In genomic region chr1:26097696-26098095, GRCh38 we compare ENCODE assay signal across 17 cellular contexts. TPM values are rescaled to one million over a fixed set of nuclear protein-coding genes. Genes with fewer than 3 reads are reported as not detected.
DNase-seq lines count a peak whose midpoint lies in the region; ATAC-seq and TF ChIP-seq lines count a peak whose summit lies in the region.
"Had no signal": no experiment of that assay in that cellular context is flagged by ENCODE, and none has a peak within 500 bp of the region (broad histone marks: within the 10 kb centered on the region; RNA-seq: fewer than 3 reads in every experiment).

No MANE protein-coding gene starts in this region.

- no peak overlapping the region for H4K8ac ChIP-seq in mesendoderm (ENCODE audit: low read depth, low read length)

- H3K4ac ChIP-seq in mesendoderm (ENCODE audit: low read depth, low read length) = peak overlapping the region; percentile 62

- H2BK15ac ChIP-seq in mesendoderm (replicated peaks; ENCODE audit: low read depth) = no peak overlapping the region

- H3K18ac ChIP-seq in mesendoderm (ENCODE audit: low read length) = no peak overlapping the region

- H4K20me1 ChIP-seq in Loucy (ENCODE audit: insufficient read depth, low read length, poor library complexity, severe bottlenecking) = no peaks in the 10 kb centered on the region

- no peak overlapping the region for H2AK5ac ChIP-seq in mesendoderm (ENCODE audit: low read length)

- H2BK5ac ChIP-seq in mesendoderm (ENCODE audit: low read length) = no peak overlapping the region

- H3K4me3 ChIP-seq in Loucy (ENCODE audit: low read length, poor library complexity, severe bottlenecking) (no peak overlapping the region), adipocyte (ENCODE audit: low read length) (no peak overlapping the region), mesendoderm (ENCODE audit: low read length) (no peak overlapping the region)

- H3K56ac ChIP-seq in mesendoderm (ENCODE audit: low read length) = peak overlapping the region; percentile 62

- H3K4me1 ChIP-seq in Loucy (ENCODE audit: insufficient read depth, low read length, poor library complexity, severe bottlenecking) (peaks cover 14% of the 10 kb centered on the region), adipocyte (ENCODE audit: control insufficient read depth, insufficient read depth, low read length) (peaks cover 20% of the 10 kb centered on the region), mesendoderm (ENCODE audit: control insufficient read depth, low read depth, low read length) (peaks cover 15% of the 10 kb centered on the region)

- H3F3A ChIP-seq in Loucy (ENCODE audit: low read depth) = no peaks in the 10 kb centered on the region

- H3K4me2 ChIP-seq in Loucy (ENCODE audit: low read depth, low read length, poor library complexity, severe bottlenecking) (peak overlapping the region; percentile 25), mesendoderm (ENCODE audit: low read length) (no peak overlapping the region)

- no peak overlapping the region for H3K23ac ChIP-seq in mesendoderm (ENCODE audit: low read length)

- H3K79me1 ChIP-seq in mesendoderm (ENCODE audit: low read length) = no peaks in the 10 kb centered on the region

- H3K79me2 ChIP-seq in Loucy (ENCODE audit: insufficient read depth, low read length) (no peaks in the 10 kb centered on the region), mesendoderm (ENCODE audit: control insufficient read depth, insufficient read depth, low read length) (no peaks in the 10 kb centered on the region)

- no peak for TF ChIP-seq CTCF in Loucy (conservative IDR thresholded peaks at IDR 0.05; ENCODE audit: low read length)

- H3K27me3 ChIP-seq in Loucy (ENCODE audit: insufficient read depth, low read length, poor library complexity, severe bottlenecking) (no peaks in the 10 kb centered on the region), adipocyte (replicated peaks; ENCODE audit: control insufficient read depth, insufficient read depth, low read length) (peaks cover 12% of the 10 kb centered on the region), mesendoderm (ENCODE audit: insufficient read depth, low read length, poor library complexity) (no peaks in the 10 kb centered on the region)

- H2AFZ ChIP-seq in Loucy (ENCODE audit: low read length) = no peak overlapping the region

- peak overlapping the region; percentile 1 for H3K9ac ChIP-seq in Loucy (ENCODE audit: low read depth, low read length, poor library complexity, severe bottlenecking)
- no peak overlapping the region for H3K9ac ChIP-seq in adipocyte (ENCODE audit: low read length)
- no peak overlapping the region for H3K9ac ChIP-seq in mesendoderm (ENCODE audit: low read length)

- no peaks in the 10 kb centered on the region for H3K36me3 ChIP-seq in Loucy (ENCODE audit: insufficient read depth, low read length)
- no peaks in the 10 kb centered on the region for H3K36me3 ChIP-seq in adipocyte (ENCODE audit: control insufficient read depth, insufficient read depth, low read length, severe bottlenecking)
- H3K36me3 ChIP-seq in mesendoderm (ENCODE audit: control insufficient read depth, insufficient read depth, low read length) = no peaks in the 10 kb centered on the region

- H4K5ac ChIP-seq in mesendoderm (ENCODE audit: low read length) = no peak overlapping the region

- DNase-seq in Caki2 (ENCODE audit: low read depth) (peak; percentile 31), adipocyte (ENCODE audit: low read depth) (peak; percentile 28), mesendoderm (peak; percentile 68), NCI-H2227 (lab: John Stamatoyannopoulos, UW; ENCODE audit: unreplicated experiment) (no peak), nucleus accumbens (lab: John Stamatoyannopoulos, UW) (no peak)
- no peak for DNase-seq in stimulated activated CD4-positive, alpha-beta T cell treated with anti-CD3 and anti-CD28 coated beads, Interleukin-12 subunit alpha, Interleukin-12 subunit beta, amount 100 ng/mL, for 4 hours
- DNase-seq: activated CD8-positive, alpha-beta memory T cell treated with anti-CD3 and anti-CD28 coated beads, Interleukin-2, amount 50 U/mL, for 48 hours; CD4-positive, alpha-beta memory T cell; islet precursor cell; NCI-H1417 treated with DMSO at 0.1 percent for 48 hours; NCI-H510A; stimulated activated CD4-positive, alpha-beta T cell treated with anti-CD3 and anti-CD28 coated beads, Interleukin-4, amount 100 ng/mL, for 1 hour; stimulated activated naive CD4-positive, alpha-beta T cell had no signal

- in situ Hi-C loops in Caki2 (cut with HindIII; ENCODE audit: low pct_unique_long_range_greater_than_20kb, low sequenced_read_pairs) = no loop called here

- no peak overlapping the region for H3K27ac ChIP-seq in mesendoderm (ENCODE audit: low read depth, low read length)

- no peaks in the 10 kb centered on the region for H3K9me2 ChIP-seq in Loucy (replicated peaks; ENCODE audit: low read depth, low read length)

- ATAC-seq in GM19395 (IDR thresholded peaks at IDR 0.05; ENCODE audit: unreplicated experiment) = no peak

- H3K9me3 ChIP-seq in Loucy (ENCODE audit: insufficient read depth, low read depth, low read length) = no peaks in the 10 kb centered on the region
- H3K9me3 ChIP-seq in adipocyte (ENCODE audit: control insufficient read depth, low read length) = no peaks in the 10 kb centered on the region

- H2BK120ac ChIP-seq in mesendoderm (ENCODE audit: low read depth, low read length) = no peak overlapping the region

RNA-seq across cellular contexts. Expression of gene PDIK1L, which starts 13.9 kb away (rescaled TPM):
- 5.7 and 8.4 TPM in 2 replicates for total RNA-seq in Caki2 (2014; rRNA removed; shearing (Covaris generic); ENCODE audit: low replicate concordance)
- polyA plus RNA-seq in mesendoderm (2013, experiment 1 of 2) = 1.2 TPM
- 1.2 TPM for polyA plus RNA-seq in mesendoderm (2013, experiment 2 of 2)

RNA-seq across cellular contexts. Expression of gene TRIM63, which starts 30.3 kb away (rescaled TPM):
- not detected in 2 replicates for total RNA-seq in Caki2 (2014; rRNA removed; shearing (Covaris generic); ENCODE audit: low replicate concordance)
- polyA plus RNA-seq in mesendoderm (2013, experiment 1 of 2) = not detected
- 0.03 TPM for polyA plus RNA-seq in mesendoderm (2013, experiment 2 of 2)
- total RNA-seq: CD4-positive, alpha-beta memory T cell; frontal cortex had no signal
- polyA plus RNA-seq: CD4-positive, alpha-beta memory T cell; IgD-negative memory B cell had no signal

RNA-seq across cellular contexts. Expression of gene SLC30A2, which starts 51.8 kb away (rescaled TPM):
- not detected in 2 replicates for total RNA-seq in Caki2 (2014; rRNA removed; shearing (Covaris generic); ENCODE audit: low replicate concordance)
- polyA plus RNA-seq in mesendoderm (2013, experiment 1 of 2) = 0.35 TPM
- polyA plus RNA-seq in mesendoderm (2013, experiment 2 of 2) = 0.41 TPM
- total RNA-seq: CD4-positive, alpha-beta memory T cell; frontal cortex had no signal
- polyA plus RNA-seq: CD4-positive, alpha-beta memory T cell; IgD-negative memory B cell had no signal

Comparison
In these comparisons a context has a peak if more than half of its experiments do, and no peak if none do; other contexts are left out.
1. DNase-seq: peak in Caki2 (single experiment), adipocyte (single experiment) and mesendoderm (single experiment); none in NCI-H2227 (single experiment), nucleus accumbens (0 of 56) and stimulated activated CD4-positive, alpha-beta T cell treated with anti-CD3 and anti-CD28 coated beads, Interleukin-12 subunit alpha, Interleukin-12 subunit beta, amount 100 ng/mL, for 4 hours (single experiment).